In genomic region chr11:34641456-34641855, GRCh38 we compare ENCODE assay signal across 16 cellular contexts. TPM values are rescaled to one million over a fixed set of nuclear protein-coding genes. Genes with fewer than 3 reads are reported as not detected.
DNase-seq lines count a peak whose midpoint lies in the region; ATAC-seq lines count a peak whose summit lies in the region.
"Had no signal": no experiment of that assay in that cellular context is flagged by ENCODE, and none has a peak within 500 bp of the region (broad histone marks: within the 10 kb centered on the region; RNA-seq: fewer than 3 reads in every experiment).

No MANE protein-coding gene starts in this region.

- peak overlapping the region; percentile 63 to 72 for H3K27ac ChIP-seq in esophagus (ENCODE audit: low read depth in 2 of 2, low read length in 1 of 2)
- peak overlapping the region; percentile 77 for H3K27ac ChIP-seq in muscle layer of duodenum (ENCODE audit: low read length)
- H3K27ac ChIP-seq: thoracic aorta had no signal

- in situ Hi-C loops in KBM-7 (cut with MboI; ENCODE audit: low pct_unique_long_range_greater_than_20kb, low sequenced_read_pairs): no loop called here

- 45 to 50% methylated on average over 5 of the region's 5 CpGs for WGBS in esophagus, 2 donors

- H3K36me3 ChIP-seq in esophagus (ENCODE audit: control insufficient read depth in 2 of 2, insufficient read depth in 2 of 2, low read length in 1 of 2): peaks cover 2 to 5% of the 10 kb centered on the region in 2 donors
- H3K36me3 ChIP-seq in muscle layer of duodenum (ENCODE audit: control insufficient read depth in 1 of 2, insufficient read depth in 2 of 2, low read length in 2 of 2): no peaks in the 10 kb centered on the region
- H3K36me3 ChIP-seq: thoracic aorta had no signal

- H3K9me3 ChIP-seq in esophagus (ENCODE audit: control insufficient read depth in 2 of 2, insufficient read depth in 1 of 2, low read depth in 1 of 2, low read length in 1 of 2): no peaks in the 10 kb centered on the region
- no peaks in the 10 kb centered on the region for H3K9me3 ChIP-seq in muscle layer of duodenum (ENCODE audit: control insufficient read depth in 1 of 2, low read length in 2 of 2)
- H3K9me3 ChIP-seq: thoracic aorta had no signal

- H3K27me3 ChIP-seq in esophagus (ENCODE audit: control insufficient read depth in 1 of 2, insufficient read depth in 2 of 2, low read length in 2 of 2): no peaks in the 10 kb centered on the region
- H3K27me3 ChIP-seq in muscle layer of duodenum (ENCODE audit: low read depth, low read length): no peaks in the 10 kb centered on the region

- H3K4me1 ChIP-seq in esophagus (ENCODE audit: control insufficient read depth in 2 of 2, insufficient read depth in 2 of 2, low read length in 1 of 2) (peaks cover 0 to 21% of the 10 kb centered on the region in 2 donors), muscle layer of duodenum (ENCODE audit: control insufficient read depth in 1 of 2, insufficient read depth in 2 of 2, low read length in 2 of 2) (no peaks in the 10 kb centered on the region)

- ATAC-seq in HG03432 (IDR thresholded peaks at IDR 0.05; ENCODE audit: unreplicated experiment): no peak

- DNase-seq in NOMO-1 (lab: John Stamatoyannopoulos, UW; ENCODE audit: unreplicated experiment in 2 of 2) (peak; percentile 25 to 29), NOMO-1 treated with dmso at 0.1 percent for 144 hours (lab: John Stamatoyannopoulos, UW; ENCODE audit: unreplicated experiment) (no peak), midbrain (lab: John Stamatoyannopoulos, UW) (no peak), KBM-7 (no peak), NCI-H146 treated with DMSO at 0.1 percent for 48 hours (lab: John Stamatoyannopoulos, UW; ENCODE audit: unreplicated experiment) (no peak)
- DNase-seq: activated gamma-delta T cell; aorta; CD4-positive, CD25-positive, alpha-beta regulatory T cell; NCI-H345; stimulated activated CD4-positive, alpha-beta T cell treated with anti-CD3 and anti-CD28 coated beads, Interleukin-4, amount 100 ng/mL, for 1 hour had no signal

- H3K4me3 ChIP-seq in esophagus (ENCODE audit: low read depth in 1 of 2, low read length in 2 of 2): no peak overlapping the region
- no peak overlapping the region for H3K4me3 ChIP-seq in muscle layer of duodenum (ENCODE audit: low read depth in 1 of 2, low read length in 2 of 2)
- H3K4me3 ChIP-seq: thoracic aorta had no signal

RNA-seq across cellular contexts. Expression of gene EHF, which starts 20.6 kb away (rescaled TPM):
- 100 to 1,000 TPM; 115 to 121 TPM for polyA plus RNA-seq in esophagus
- polyA plus RNA-seq: CD4-positive, CD25-positive, alpha-beta regulatory T cell; endothelial cell of umbilical vein; IgD-negative memory B cell had no signal

Comparison
In these comparisons a context has a peak if more than half of its experiments do, and no peak if none do; other contexts are left out.
1. DNase-seq: peak in NOMO-1 (2 of 2); none in NOMO-1 treated with dmso at 0.1 percent for 144 hours (single experiment), midbrain (single experiment), KBM-7 (single experiment) and NCI-H146 treated with DMSO at 0.1 percent for 48 hours (single experiment).